In the genomic region with DNA sequence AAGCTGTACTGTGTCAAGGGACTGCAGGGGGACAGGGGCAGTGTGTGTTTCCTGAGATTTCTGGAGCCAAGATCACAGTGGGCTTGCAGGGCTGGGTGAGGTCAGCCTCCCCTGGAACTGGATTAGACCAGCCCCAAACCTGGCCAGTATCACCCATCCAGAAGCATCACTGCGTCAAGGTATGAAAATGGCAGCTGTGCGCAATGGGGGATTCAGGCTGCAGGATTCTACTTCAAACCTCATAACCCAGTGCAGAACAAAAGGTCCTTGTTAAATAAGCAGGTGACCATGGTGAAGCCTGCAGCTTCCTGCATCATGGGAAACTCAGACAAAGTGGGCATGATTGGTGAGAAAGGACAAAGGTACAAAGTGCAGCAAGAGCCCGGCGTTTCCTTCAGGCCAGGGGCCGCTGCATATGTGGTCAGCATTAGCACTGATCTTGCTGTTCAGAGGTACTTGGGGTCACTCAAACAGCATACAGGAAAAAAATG, we compare ENCODE assay signal across 17 cellular contexts. TPM values are rescaled to one million over a fixed set of nuclear protein-coding genes. Genes with fewer than 3 reads are reported as not detected.
DNase-seq lines count a peak whose midpoint lies in the region; ATAC-seq and TF ChIP-seq lines count a peak whose summit lies in the region.
"Had no signal": no experiment of that assay in that cellular context is flagged by ENCODE, and none has a peak within 500 bp of the region (broad histone marks: within the 10 kb centered on the region; RNA-seq: fewer than 3 reads in every experiment).

No MANE protein-coding gene starts in this region.

- H3K18ac ChIP-seq in mesenchymal stem cell (ENCODE audit: low read depth in 1 of 2, low read length in 2 of 2), result peak overlapping the region; percentile 38 to 80
- no peak overlapping the region for H3K18ac ChIP-seq in H9 (ENCODE audit: insufficient read length, low read depth, low read length)

- H3K27ac Mint-ChIP-seq in activated T-cell treated with anti-CD3 and anti-CD28 coated beads, Interleukin-2, amount 50 U/mL, for 24 hours, result peak overlapping the region; percentile 63
- H3K27ac Mint-ChIP-seq in type B pancreatic cell (peak overlapping the region; percentile 68), H9 (0 out of 7 replicates have a peak overlapping the region, but pooled peaks of 1 of the 3 experiments have one; percentile 31)
- H3K27ac Mint-ChIP-seq: GM23338 had no signal

- H3K36me3 ChIP-seq in mesenchymal stem cell (ENCODE audit: control insufficient read depth in 1 of 2, insufficient read depth in 2 of 2, low read depth in 1 of 2, low read length in 2 of 2), result peaks cover 17 to 84% of the 10 kb centered on the region in 2 experiments

- H3K4me3 Mint-ChIP-seq in activated T-cell treated with anti-CD3 and anti-CD28 coated beads, Interleukin-2, amount 50 U/mL, for 24 hours, result no peak overlapping the region
- H3K4me3 Mint-ChIP-seq in activated T-cell treated with anti-CD3 and anti-CD28 coated beads, Interleukin-2, amount 50 U/mL, for 4 hours, result no peak overlapping the region
- no peak overlapping the region for H3K4me3 Mint-ChIP-seq in type B pancreatic cell
- H3K4me3 Mint-ChIP-seq in H9, result no peak overlapping the region
- H3K4me3 Mint-ChIP-seq: GM23338; stimulated activated naive CD8-positive, alpha-beta T cell treated with anti-CD3 and anti-CD28 coated beads, Interleukin-15, Interleukin-2, amounts not matched to agents 100 ng/mL and 50 ng/mL, for 24 hours had no signal

- DNase-seq in activated T-cell treated with anti-CD3 and anti-CD28 coated beads, Interleukin-2, amount 50 U/mL, for 24 hours, result no peak
- no peak for DNase-seq in activated T-cell treated with anti-CD3 and anti-CD28 coated beads, Interleukin-2, amount 50 U/mL, for 4 hours
- DNase-seq in SW480 (ENCODE audit: low spot score) (peak; percentile 33), mesenchymal stem cell (no peak), type B pancreatic cell (ENCODE audit: extremely low spot score, unreplicated experiment) (no peak), H9 (no peak), NCI-H128 (lab: John Stamatoyannopoulos, UW; ENCODE audit: unreplicated experiment) (no peak), middle frontal gyrus (ENCODE audit: extremely low spot score, low spot score) (no peak)
- DNase-seq: activated CD4-positive, alpha-beta T cell treated with anti-CD3 and anti-CD28 coated beads for 4 hours; activated gamma-delta T cell; glutamatergic neuron; left ventricle myocardium superior; NCI-H1417 treated with DMSO at 0.1 percent for 48 hours had no signal

- H3K56ac ChIP-seq in H9 (ENCODE audit: insufficient read length, low read depth, low read length), result no peak overlapping the region

- H3K4me2 ChIP-seq in mesenchymal stem cell (ENCODE audit: low read length, poor library complexity, severe bottlenecking) (no peak overlapping the region), H9 (ENCODE audit: insufficient read depth, insufficient read length, low read length) (no peak overlapping the region)
- H3K4me2 ChIP-seq: GM23338 had no signal

- no peak for ATAC-seq in activated T-cell treated with anti-CD3 and anti-CD28 coated beads, Interleukin-2, amount 50 U/mL, for 4 hours
- ATAC-seq: GM23338 had no signal

- H3K9me3 ChIP-seq in mesenchymal stem cell (ENCODE audit: control insufficient read depth, low read length) (no peaks in the 10 kb centered on the region), H9 (ENCODE audit: control insufficient read depth, low read depth, low read length) (no peaks in the 10 kb centered on the region)

- H2BK120ac ChIP-seq in mesenchymal stem cell (ENCODE audit: low read depth, low read length) (no peak overlapping the region), H9 (ENCODE audit: low read depth, low read length, poor library complexity, severe bottlenecking) (no peak overlapping the region)

- peak overlapping the region; percentile 65 for H4K91ac ChIP-seq in mesenchymal stem cell (ENCODE audit: low read length)
- no peak overlapping the region for H4K91ac ChIP-seq in H9 (ENCODE audit: insufficient read length, low read depth, low read length)

- H4K8ac ChIP-seq in mesenchymal stem cell (ENCODE audit: low read length) (no peak overlapping the region), H9 (replicated peaks; ENCODE audit: insufficient read length, low read depth, low read length) (no peak overlapping the region)

- peaks cover 42% of the 10 kb centered on the region for H3K4me1 Mint-ChIP-seq in activated T-cell treated with anti-CD3 and anti-CD28 coated beads, Interleukin-2, amount 50 U/mL, for 24 hours (ENCODE audit: low read depth)
- H3K4me1 Mint-ChIP-seq in activated T-cell treated with anti-CD3 and anti-CD28 coated beads, Interleukin-2, amount 50 U/mL, for 4 hours (ENCODE audit: low read depth), result peaks cover 30% of the 10 kb centered on the region
- peaks cover 53% of the 10 kb centered on the region for H3K4me1 Mint-ChIP-seq in type B pancreatic cell (ENCODE audit: unreplicated experiment)
- peaks cover 6% of the 10 kb centered on the region in 2 experiments for H3K4me1 Mint-ChIP-seq in H9

- H4K5ac ChIP-seq in H9 (ENCODE audit: insufficient read length, low read depth, low read length), result no peak overlapping the region

- H3K4me1 ChIP-seq in mesenchymal stem cell (ENCODE audit: control insufficient read depth, insufficient read depth, low read depth, low read length) (peaks cover 16% of the 10 kb centered on the region), H9 (ENCODE audit: insufficient read depth, low read length) (peaks cover 2% of the 10 kb centered on the region; the same call in 1 of the 2 replicates)

- no peak overlapping the region for H2BK20ac ChIP-seq in H9 (ENCODE audit: low read depth, low read length, poor library complexity, severe bottlenecking)

- no peak for TF ChIP-seq CTCF in type B pancreatic cell (conservative IDR thresholded peaks at IDR 0.05)
- TF ChIP-seq CTCF in H9 (conservative IDR thresholded peaks at IDR 0.05), result no peak

- H2BK5ac ChIP-seq in mesenchymal stem cell (ENCODE audit: low read depth, low read length, poor library complexity, severe bottlenecking), result no peak overlapping the region
- H2BK5ac ChIP-seq in H9 (ENCODE audit: insufficient read length, low read length), result no peak overlapping the region

- H2AFZ ChIP-seq in mesenchymal stem cell (ENCODE audit: low read depth, low read length) (no peak overlapping the region), H9 (ENCODE audit: low read length) (no peak overlapping the region)
- H2AFZ ChIP-seq: GM23338, parathyroid adenoma had no signal

- WGBS in mesenchymal stem cell, result 94% methylated on average over 5 of the region's 5 CpGs
- no CpG with 5 or more reads among the region's 5 CpGs for WGBS in H9 (ENCODE audit: extremely low coverage, insufficient read length, low lambda C conversion rate)

- H3K27ac ChIP-seq in mesenchymal stem cell (ENCODE audit: low read length, poor library complexity, severe bottlenecking), result no peak overlapping the region
- H3K27ac ChIP-seq in H9 (ENCODE audit: insufficient read length, low read depth, low read length), result no peak overlapping the region
- H3K27ac ChIP-seq: C4-2B, parathyroid adenoma had no signal

- H2AK5ac ChIP-seq in mesenchymal stem cell (ENCODE audit: low read length, severe bottlenecking) (peak overlapping the region; percentile 84), H9 (ENCODE audit: insufficient read length, low read length) (no peak overlapping the region)

- no peaks in the 10 kb centered on the region for H3K27me3 ChIP-seq in mesenchymal stem cell (ENCODE audit: control insufficient read depth in 1 of 2, insufficient read depth in 1 of 2, low read length in 2 of 2)
- no peaks in the 10 kb centered on the region for H3K27me3 ChIP-seq in H9 (ENCODE audit: insufficient read depth, low read length)

- H3T11ph ChIP-seq in H9 (ENCODE audit: low read length), result no peak overlapping the region

- H3K9ac ChIP-seq in mesenchymal stem cell (ENCODE audit: low read length), result peak overlapping the region; percentile 65
- no peak overlapping the region for H3K9ac ChIP-seq in H9 (ENCODE audit: extremely low read depth, insufficient read length, low read length)
- H3K9ac ChIP-seq: parathyroid adenoma had no signal

- H2BK15ac ChIP-seq in mesenchymal stem cell (ENCODE audit: low read depth, poor library complexity, severe bottlenecking) (peak overlapping the region; percentile 8), H9 (ENCODE audit: low read depth, low read length) (no peak overlapping the region)

- H3K4ac ChIP-seq in mesenchymal stem cell (ENCODE audit: low read depth in 1 of 2, low read length in 2 of 2), result peak overlapping the region in 1 of 2 experiments; percentile 58
- no peak overlapping the region for H3K4ac ChIP-seq in H9 (ENCODE audit: low read depth, low read length)

- H3K4me3 ChIP-seq in mesenchymal stem cell (ENCODE audit: insufficient read depth in 1 of 2, low read depth in 1 of 2, low read length in 2 of 2), result no peak overlapping the region
- H3K4me3 ChIP-seq: GM23338 had no signal

- peaks cover 85% of the 10 kb centered on the region for H3K36me3 Mint-ChIP-seq in activated T-cell treated with anti-CD3 and anti-CD28 coated beads, Interleukin-2, amount 50 U/mL, for 24 hours (ENCODE audit: low read depth)
- peaks cover 44% of the 10 kb centered on the region for H3K36me3 Mint-ChIP-seq in activated T-cell treated with anti-CD3 and anti-CD28 coated beads, Interleukin-2, amount 50 U/mL, for 4 hours (ENCODE audit: insufficient read depth)
- peaks cover 46% of the 10 kb centered on the region for H3K36me3 Mint-ChIP-seq in type B pancreatic cell
- H3K36me3 Mint-ChIP-seq in H9 (ENCODE audit: insufficient read depth in 1 of 3, low read depth in 3 of 3), result peaks cover 3 to 43% (median 30%) of the 10 kb centered on the region in 3 experiments

- H4K20me1 ChIP-seq in H9 (ENCODE audit: control insufficient read depth, insufficient read depth, insufficient read length), result no peaks in the 10 kb centered on the region

- no peak overlapping the region for H3K23ac ChIP-seq in mesenchymal stem cell (ENCODE audit: low read length in 2 of 2)
- no peak overlapping the region for H3K23ac ChIP-seq in H9 (ENCODE audit: insufficient read length, low read depth, low read length)

- peaks cover 22% of the 10 kb centered on the region for H3K79me1 ChIP-seq in mesenchymal stem cell (replicated peaks; ENCODE audit: low read length, poor library complexity, severe bottlenecking)
- no peaks in the 10 kb centered on the region for H3K79me1 ChIP-seq in H9 (ENCODE audit: insufficient read depth, low read depth, low read length, poor library complexity, severe bottlenecking)

- H3K14ac ChIP-seq in mesenchymal stem cell (ENCODE audit: low read length in 2 of 2) (peak overlapping the region in 1 of 2 experiments; percentile 26), H9 (ENCODE audit: insufficient read depth, low read length) (no peak overlapping the region)

- H2BK12ac ChIP-seq in mesenchymal stem cell (ENCODE audit: low read length in 2 of 2) (peak overlapping the region; percentile 18 to 77), H9 (ENCODE audit: insufficient read length, low read depth, low read length) (no peak overlapping the region)

- H3K27me3 Mint-ChIP-seq in activated T-cell treated with anti-CD3 and anti-CD28 coated beads, Interleukin-2, amount 50 U/mL, for 24 hours, result no peaks in the 10 kb centered on the region
- H3K27me3 Mint-ChIP-seq in activated T-cell treated with anti-CD3 and anti-CD28 coated beads, Interleukin-2, amount 50 U/mL, for 4 hours (ENCODE audit: low read depth), result no peaks in the 10 kb centered on the region
- H3K27me3 Mint-ChIP-seq in type B pancreatic cell (no peaks in the 10 kb centered on the region), H9 (ENCODE audit: low read depth) (no peaks in the 10 kb centered on the region)
- H3K27me3 Mint-ChIP-seq: stimulated activated naive CD8-positive, alpha-beta T cell treated with anti-CD3 and anti-CD28 coated beads, Interleukin-15, Interleukin-2, amounts not matched to agents 100 ng/mL and 50 ng/mL, for 24 hours had no signal

- H3K23me2 ChIP-seq in H9 (ENCODE audit: insufficient read length, low read depth, low read length, poor library complexity, severe bottlenecking), result no peaks in the 10 kb centered on the region

- H3K79me2 ChIP-seq in H9 (ENCODE audit: insufficient read depth, low read length), result no peaks in the 10 kb centered on the region
- H3K79me2 ChIP-seq: parathyroid adenoma had no signal

- no peaks in the 10 kb centered on the region for H3K9me3 Mint-ChIP-seq in activated T-cell treated with anti-CD3 and anti-CD28 coated beads, Interleukin-2, amount 50 U/mL, for 24 hours
- H3K9me3 Mint-ChIP-seq in activated T-cell treated with anti-CD3 and anti-CD28 coated beads, Interleukin-2, amount 50 U/mL, for 4 hours, result no peaks in the 10 kb centered on the region
- H3K9me3 Mint-ChIP-seq in type B pancreatic cell, result no peaks in the 10 kb centered on the region
- H3K9me3 Mint-ChIP-seq in H9, result no peaks in the 10 kb centered on the region
- H3K9me3 Mint-ChIP-seq: GM23338; stimulated activated naive CD8-positive, alpha-beta T cell treated with anti-CD3 and anti-CD28 coated beads, Interleukin-15, Interleukin-2, amounts not matched to agents 100 ng/mL and 50 ng/mL, for 24 hours had no signal

RNA-seq across cellular contexts. Expression of a gene that starts 33.4 kb away (rescaled TPM):
- 10 to 100 TPM; 15.3 to 20.8 (median 19.3) TPM for total RNA-seq in activated T-cell treated with anti-CD3 and anti-CD28 coated beads, Interleukin-2, amount 50 U/mL, for 4 hours
- polyA plus RNA-seq in mesenchymal stem cell (2013, experiment 1 of 2), result 12.5 TPM
- polyA plus RNA-seq in mesenchymal stem cell (2013, experiment 2 of 2), result 13.1 TPM
- total RNA-seq in type B pancreatic cell (ENCODE audit: low replicate concordance) (26.3 and 47.8 TPM in 2 replicates), H9 (2021) (14.4 and 14.7 TPM in 2 replicates)
